ENCODE assay signal across 9 cellular contexts in genomic region chr2:101311390-101312019, GRCh38. TPM values are rescaled to one million over a fixed set of nuclear protein-coding genes. Genes with fewer than 3 reads are reported as not detected.
DNase-seq lines count a peak whose midpoint lies in the region; ATAC-seq and TF ChIP-seq lines count a peak whose summit lies in the region.
"Had no signal": no experiment of that assay in that cellular context is flagged by ENCODE, and none has a peak within 500 bp of the region (broad histone marks: within the 10 kb centered on the region; RNA-seq: fewer than 3 reads in every experiment).

No MANE protein-coding gene starts in this region.

- no peak for TF ChIP-seq CTCF in GM23338 (conservative IDR thresholded peaks at IDR 0.05; ENCODE audit: low read depth in 2 of 2)
- no peak for TF ChIP-seq CTCF in NB4 (IDR thresholded peaks at IDR 0.05; ENCODE audit: low read depth, low read length)
- TF ChIP-seq CTCF in body of pancreas (IDR thresholded peaks at IDR 0.05) = no peak
- TF ChIP-seq CTCF in neural crest cell (conservative IDR thresholded peaks at IDR 0.05) = no peak
- TF ChIP-seq CTCF in stomach (IDR thresholded peaks at IDR 0.05) = no peak

- H3K27me3 ChIP-seq in GM23338 (ENCODE audit: insufficient read depth) (peaks cover 11% of the 10 kb centered on the region), body of pancreas (no peaks in the 10 kb centered on the region), stomach (no peaks in the 10 kb centered on the region)

- H4K20me1 ChIP-seq in GM23338 (replicated peaks; ENCODE audit: insufficient read depth) = peaks cover 11% of the 10 kb centered on the region

- intact Hi-C loops in body of pancreas (cut with DNase I) (no loop called here), stomach (cut with DNase I; ENCODE audit: low total_unique reads) (no loop called here)

- 0 out of 2 replicates have a peak overlapping the region, but pooled peaks have one; percentile 87 for H2AFZ ChIP-seq in GM23338

- H3K4me3 Mint-ChIP-seq in GM23338 (no peak overlapping the region), neural crest cell (peak overlapping the region; percentile 32)

- TF ChIP-seq POLR2A in NB4 (IDR thresholded peaks at IDR 0.05; ENCODE audit: extremely low read depth, insufficient read length) = no peak
- no peak for TF ChIP-seq POLR2A in body of pancreas (IDR thresholded peaks at IDR 0.05)
- TF ChIP-seq POLR2A in stomach (IDR thresholded peaks at IDR 0.05) = no peak

- no peaks in the 10 kb centered on the region for H3K9me3 Mint-ChIP-seq in GM23338
- H3K9me3 Mint-ChIP-seq in neural crest cell = peaks cover 1% of the 10 kb centered on the region

- no peak overlapping the region for H3K4me2 ChIP-seq in GM23338

- peaks cover 11% of the 10 kb centered on the region for H3K4me1 ChIP-seq in GM23338 (ENCODE audit: insufficient read depth)
- peaks cover 29% of the 10 kb centered on the region for H3K4me1 ChIP-seq in body of pancreas
- H3K4me1 ChIP-seq in stomach = peaks cover under 1 to 25% (median 10%) of the 10 kb centered on the region in 4 donors

- H3K4me3 ChIP-seq in GM23338 = no peak overlapping the region
- no peak overlapping the region for H3K4me3 ChIP-seq in NB4 (ENCODE audit: low read depth, low read length)
- H3K4me3 ChIP-seq in body of pancreas = no peak overlapping the region
- no peak overlapping the region for H3K4me3 ChIP-seq in stomach

- 19 to 31% methylated on average over 4 of the region's 4 CpGs for WGBS in body of pancreas, 2 donors
- WGBS in stomach, 5 donors = 45 to 57% (median 53%) methylated on average over 4 of the region's 4 CpGs

- no peak overlapping the region for H3K27ac Mint-ChIP-seq in GM23338
- H3K27ac Mint-ChIP-seq in neural crest cell (ENCODE audit: unreplicated experiment) = no peak overlapping the region

- H3K4me1 Mint-ChIP-seq in GM23338 (peaks cover 18% of the 10 kb centered on the region), neural crest cell (peaks cover 18% of the 10 kb centered on the region)

- no peak for TF ChIP-seq EP300 in stomach (IDR thresholded peaks at IDR 0.05)

- H3K27ac ChIP-seq in GM23338 (ENCODE audit: low read depth) (no peak overlapping the region), body of pancreas (peak overlapping the region; percentile 37 to 71 (median 47)), stomach (peak overlapping the region in 2 of 5 donors; percentile 94 to 95)

- ATAC-seq in GM23338 (no peak), body of pancreas (no peak), GM19324 (IDR thresholded peaks at IDR 0.05; ENCODE audit: low FRiP score, unreplicated experiment) (no peak)
- ATAC-seq: esophagus mucosa had no signal

- H3K9me3 ChIP-seq in body of pancreas (no peaks in the 10 kb centered on the region), stomach (no peaks in the 10 kb centered on the region)

- H3K79me2 ChIP-seq in GM23338 (replicated peaks; ENCODE audit: insufficient read depth) = peaks cover 20% of the 10 kb centered on the region

- DNase-seq in GM23338 (ENCODE audit: low spot score) (no peak), NB4 (ENCODE audit: low read depth) (peak; percentile 37), body of pancreas (peak in 2 of 4 donors; percentile 53 to 58), neural crest cell (ENCODE audit: low read depth, low spot score) (no peak), stomach (no peak), HuH-7.5 (ENCODE audit: low spot score) (no peak)
- DNase-seq: NCI-H2029 treated with DMSO at 0.1 percent for 48 hours had no signal

- no peaks in the 10 kb centered on the region for H3F3A ChIP-seq in GM23338 (replicated peaks; ENCODE audit: low read depth)

- no peaks in the 10 kb centered on the region for H3K9me2 ChIP-seq in GM23338 (ENCODE audit: insufficient read depth)

- H3K36me3 Mint-ChIP-seq in GM23338 (ENCODE audit: low read depth) = peaks cover 3% of the 10 kb centered on the region; the same call in 1 of the 3 replicates
- H3K36me3 Mint-ChIP-seq in neural crest cell (ENCODE audit: low read depth) = peaks cover 4% of the 10 kb centered on the region

- H3K36me3 ChIP-seq in GM23338 (ENCODE audit: insufficient read depth) (no peaks in the 10 kb centered on the region), body of pancreas (replicated peaks in 1 of 2; ENCODE audit: insufficient read depth in 1 of 2, low read depth in 2 of 2) (no peaks in the 10 kb centered on the region), stomach (no peaks in the 10 kb centered on the region)

- H3K27me3 Mint-ChIP-seq in GM23338 (ENCODE audit: insufficient read depth, low read depth, poor library complexity) = peaks cover 4% of the 10 kb centered on the region
- peaks cover 1% of the 10 kb centered on the region for H3K27me3 Mint-ChIP-seq in neural crest cell (ENCODE audit: low read depth)

TF ChIP-seq in GM23338, 12 proteins besides CTCF, POLR2A, EP300 and RAD21 (continues in another document):
- no peak for TF ChIP-seq POLR2AphosphoS5 (IDR thresholded peaks at IDR 0.05; ENCODE audit: low read depth)
- no peak for TF ChIP-seq EZH2phosphoT487 (IDR thresholded peaks at IDR 0.05; ENCODE audit: unreplicated experiment)
- no peak for TF ChIP-seq STAT1 (IDR thresholded peaks at IDR 0.05; ENCODE audit: unreplicated experiment)
- no peak for TF ChIP-seq NANOG (IDR thresholded peaks at IDR 0.05; ENCODE audit: borderline replicate concordance)
- no peak for TF ChIP-seq ETS1 (IDR thresholded peaks at IDR 0.05)
- no peak for TF ChIP-seq JUNB (IDR thresholded peaks at IDR 0.05; ENCODE audit: unreplicated experiment)
- no peak for TF ChIP-seq CREB1 (CRISPR knock-in tag; IDR thresholded peaks at IDR 0.05; ENCODE audit: low read depth)
- TF ChIP-seq EZH2 (IDR thresholded peaks at IDR 0.05; ENCODE audit: low read depth, unreplicated experiment) = no peak
- TF ChIP-seq REST (IDR thresholded peaks at IDR 0.05; ENCODE audit: unreplicated experiment) = no peak
- no peak for TF ChIP-seq ZNF331 (CRISPR knock-in tag; IDR thresholded peaks at IDR 0.05; ENCODE audit: low read depth)

RNA-seq across cellular contexts. Expression of gene RNF149, which starts 3.0 kb away (rescaled TPM):
- 42.4 and 47.6 TPM in 2 replicates for total RNA-seq in GM23338 (2014; rRNA removed; shearing (Covaris generic))
- polyA plus RNA-seq in GM23338 (2016; fragmentation: Nextera tagmentation; extraction: Ambion mirVana) = 37.2 and 38.8 TPM in 2 replicates
- 10 to 100 TPM; 38.6 to 47.7 TPM for total RNA-seq in body of pancreas
- 27.2 and 27.4 TPM in 2 replicates for total RNA-seq in neural crest cell
- 100 to 1,000 TPM in 1 of 5 donors, 10 to 100 TPM in 4; 25.7 to 154 (median 48.4) TPM for total RNA-seq in stomach
- polyA plus RNA-seq in stomach = 10 to 100 TPM; 14.8 to 34.9 (median 17.6) TPM

RNA-seq across cellular contexts. Expression of gene CNOT11, which starts 58.8 kb away (rescaled TPM):
- 59.1 and 74.2 TPM in 2 replicates for total RNA-seq in GM23338 (2014; rRNA removed; shearing (Covaris generic))
- polyA plus RNA-seq in GM23338 (2016; fragmentation: Nextera tagmentation; extraction: Ambion mirVana) (27.6 and 34.8 TPM in 2 replicates), stomach (10 to 100 TPM; 16.1 to 26.6 (median 21.3) TPM)
- total RNA-seq in body of pancreas (10 to 100 TPM; 10.2 to 34.5 TPM), neural crest cell (48.2 and 50.4 TPM in 2 replicates), stomach (10 to 100 TPM in 4 of 5 donors, 1 to 10 TPM in 1; 9.3 to 71.4 (median 25.3) TPM)
